In genomic region chr2:222296911-222297599, GRCh38 we compare ENCODE assay signal across 2 cellular contexts.
TF ChIP-seq lines count a peak whose summit lies in the region.

No MANE protein-coding gene starts in this region.

TF ChIP-seq in K562, 482 proteins besides CTCF, POLR2A, EP300 and RAD21:
- TF ChIP-seq CREBBP (IDR thresholded peaks at IDR 0.05; ENCODE audit: low read depth, low read length) (no peak), TGIF2 (CRISPR knock-in tag; IDR thresholded peaks at IDR 0.05) (no peak), ZBTB12 (CRISPR knock-in tag; IDR thresholded peaks at IDR 0.05) (0 out of 2 replicates have a peak, but pooled peaks have one; percentile 12), ETV1 (tag; conservative IDR thresholded peaks at IDR 0.05; ENCODE audit: low read depth) (peak; percentile 66; the same call in 1 of the 2 replicates), GABPA (tag; conservative IDR thresholded peaks at IDR 0.05; ENCODE audit: low read depth) (peak; percentile 59)

TF ChIP-seq in neural cell, 6 proteins besides CTCF, POLR2A, EP300 and RAD21:
- no peak for TF ChIP-seq POLR2AphosphoS5 (IDR thresholded peaks at IDR 0.05)
- peak; percentile 51 for TF ChIP-seq EZH2 (IDR thresholded peaks at IDR 0.05; ENCODE audit: borderline replicate concordance, insufficient read depth, low read length, poor library complexity, severe bottlenecking)
